Comparison of ENCODE assay signal across 8 cellular contexts in genomic region chr6:12113190-12113578, GRCh38.
DNase-seq lines count a peak whose midpoint lies in the region; ATAC-seq, FAIRE-seq and TF ChIP-seq lines count a peak whose summit lies in the region.

No MANE protein-coding gene starts in this region.

- H3K27me3 ChIP-seq in GM12878 (replicated peaks in 1 of 2; ENCODE audit: control insufficient read depth in 2 of 2, insufficient read depth in 2 of 2, low read length in 1 of 2) (no peaks in the 10 kb centered on the region), osteoblast (ENCODE audit: insufficient read depth, low read length) (no peaks in the 10 kb centered on the region)

- no peak for DNase-seq in GM18507 (ENCODE audit: extremely low spot score, insufficient read length, low read depth)
- peak; percentile 59 for DNase-seq in HTR-8/SVneo (ENCODE audit: insufficient read length, low spot score)
- DNase-seq in GM12878 (ENCODE audit: low read depth, low spot score): no peak
- peak; percentile 98 for DNase-seq in osteoblast (ENCODE audit: insufficient read length, low spot score, missing footprints)
- no peak for DNase-seq in NK-92 (lab: John Stamatoyannopoulos, UW; ENCODE audit: unreplicated experiment)
- DNase-seq in epidermal melanocyte (ENCODE audit: insufficient read length, low spot score): no peak
- DNase-seq in amygdala (lab: John Stamatoyannopoulos, UW): no peak

- SMC1A ChIA-PET in GM12878 (lab: Charles Lee; ENCODE audit: uncharacterized antibody, unreplicated experiment): interaction anchor here (0.6 to 8.3 kb wide), 10 partner anchors 8 to 99 kb away, joined by 3 to 56 read pairs (median 5); no protein-coding TSS in a partner anchor

- H3K4me3 ChIP-seq in GM12878 (peak overlapping the region; percentile 32; the same call in 1 of the 2 replicates), osteoblast (ENCODE audit: insufficient read depth, low read length) (no peak overlapping the region)

- H3K9me3 ChIP-seq in GM12878 (replicated peaks; ENCODE audit: control insufficient read depth, insufficient read depth, low read length): no peaks in the 10 kb centered on the region; the same call in 1 of the 3 replicates
- H3K9me3 ChIP-seq in osteoblast (ENCODE audit: low read depth, low read length): no peaks in the 10 kb centered on the region

- H3K4me1 ChIP-seq in GM12878 (ENCODE audit: control insufficient read depth, insufficient read depth, low read length) (peaks cover 49% of the 10 kb centered on the region), osteoblast (ENCODE audit: insufficient read depth, low read length) (peaks cover 15% of the 10 kb centered on the region)

- ATAC-seq in GM12878 (peak; percentile 60), GM18858 (IDR thresholded peaks at IDR 0.05; ENCODE audit: unreplicated experiment) (no peak)

- WGBS in GM12878 (ENCODE audit: insufficient coverage, insufficient replicate concordance, low lambda C conversion rate, missing lambda C conversion rate): 3% methylated on average over 6 of the region's 6 CpGs

- no peak for TF ChIP-seq RAD21 in GM12878 (IDR thresholded peaks at IDR 0.05; ENCODE audit: insufficient read depth, low read depth, low read length)

- H3K4me2 ChIP-seq in GM12878 (ENCODE audit: control insufficient read depth, insufficient read depth) (peak overlapping the region; percentile 68), osteoblast (ENCODE audit: insufficient read depth, low read length) (peak overlapping the region; percentile 26)

- TF ChIP-seq EP300 in GM12878 (IDR thresholded peaks at IDR 0.05; ENCODE audit: borderline replicate concordance in 1 of 2, control insufficient read depth in 1 of 2, low read depth in 2 of 2, low read length in 2 of 2): no peak

- H3K27ac ChIP-seq in GM12878 (ENCODE audit: control insufficient read depth, insufficient read depth) (peak overlapping the region; percentile 88), osteoblast (ENCODE audit: low read depth, low read length) (peak overlapping the region; percentile 44)

- H2AFZ ChIP-seq in GM12878 (ENCODE audit: control insufficient read depth, low read depth, low read length) (peak overlapping the region; percentile 41), osteoblast (ENCODE audit: low read length) (peak overlapping the region; percentile 56)

- POLR2A ChIA-PET in GM12878 (lab: Charles Lee): no interaction called here

- no TSS peak for BruUV-seq in GM12878 (replicated peaks; lab: Mats Ljungman, UMichigan)

- CTCF ChIA-PET in GM12878 (lab: Yijun Ruan, JAX): interaction anchor here (2.0 to 2.4 kb wide), 2 partner anchors 11 to 50 kb away, joined by 6 to 7 read pairs; no protein-coding TSS in a partner anchor

- peak; percentile 41; the same call in 1 of the 2 replicates for TF ChIP-seq POLR2A in GM12878 (IDR thresholded peaks at IDR 0.05; ENCODE audit: low read depth, low read length)

- intact Hi-C loops in GM12878 (cut with micrococcal nuclease; ENCODE audit: unreplicated experiment): loop anchor here (10.0 kb wide), 1 partner anchor 242 kb away; no protein-coding TSS in a partner anchor

- FAIRE-seq in GM18507 (lab: Jason Lieb, UNC) (peak; percentile 89), HTR-8/SVneo (lab: Jason Lieb, UNC) (peak; percentile 65), GM12878 (lab: Jason Lieb, UNC) (peak; percentile 83)

- in situ Hi-C loops in GM12878 (cut with MboI): no loop called here

- peak overlapping the region; percentile 65 for H3K9ac ChIP-seq in GM12878 (ENCODE audit: control insufficient read depth, insufficient read depth, low read length)

- peaks cover 37% of the 10 kb centered on the region for H3K79me2 ChIP-seq in GM12878 (ENCODE audit: control insufficient read depth, insufficient read depth, low read length)
- no peaks in the 10 kb centered on the region for H3K79me2 ChIP-seq in osteoblast (ENCODE audit: insufficient read depth, low read length)

- no peaks in the 10 kb centered on the region for H4K20me1 ChIP-seq in GM12878 (ENCODE audit: control insufficient read depth, insufficient read depth)
- H4K20me1 ChIP-seq in osteoblast (ENCODE audit: insufficient read depth, low read length): no peaks in the 10 kb centered on the region

- H3K36me3 ChIP-seq in GM12878 (ENCODE audit: control insufficient read depth in 2 of 2, insufficient read depth in 2 of 2, low read length in 1 of 2): no peaks in the 10 kb centered on the region; a peak in 1 of 4 replicates
- no peaks in the 10 kb centered on the region for H3K36me3 ChIP-seq in osteoblast (ENCODE audit: insufficient read depth, low read length)

- RAD21 ChIA-PET in GM12878 (lab: Charles Lee; ENCODE audit: unreplicated experiment): interaction anchor here (0.6 to 5.8 kb wide), 9 partner anchors 20 to 401 kb away, joined by 3 to 32 read pairs (median 4); no protein-coding TSS in a partner anchor

- TF ChIP-seq CTCF in GM12878 (IDR thresholded peaks at IDR 0.05 in 2 of 3, conservative IDR thresholded peaks at IDR 0.05 in 1 of 3; ENCODE audit: control insufficient read depth in 2 of 3, extremely low read depth in 1 of 3, insufficient read depth in 1 of 3, low read depth in 3 of 3, low read length in 3 of 3) (no peak), osteoblast (IDR thresholded peaks at IDR 0.05; ENCODE audit: extremely low read depth, low read depth, low read length) (no peak)

TF ChIP-seq in GM12878, 131 proteins besides CTCF, POLR2A, EP300 and RAD21 (continues in another document):
- TF ChIP-seq, protein P1, sequence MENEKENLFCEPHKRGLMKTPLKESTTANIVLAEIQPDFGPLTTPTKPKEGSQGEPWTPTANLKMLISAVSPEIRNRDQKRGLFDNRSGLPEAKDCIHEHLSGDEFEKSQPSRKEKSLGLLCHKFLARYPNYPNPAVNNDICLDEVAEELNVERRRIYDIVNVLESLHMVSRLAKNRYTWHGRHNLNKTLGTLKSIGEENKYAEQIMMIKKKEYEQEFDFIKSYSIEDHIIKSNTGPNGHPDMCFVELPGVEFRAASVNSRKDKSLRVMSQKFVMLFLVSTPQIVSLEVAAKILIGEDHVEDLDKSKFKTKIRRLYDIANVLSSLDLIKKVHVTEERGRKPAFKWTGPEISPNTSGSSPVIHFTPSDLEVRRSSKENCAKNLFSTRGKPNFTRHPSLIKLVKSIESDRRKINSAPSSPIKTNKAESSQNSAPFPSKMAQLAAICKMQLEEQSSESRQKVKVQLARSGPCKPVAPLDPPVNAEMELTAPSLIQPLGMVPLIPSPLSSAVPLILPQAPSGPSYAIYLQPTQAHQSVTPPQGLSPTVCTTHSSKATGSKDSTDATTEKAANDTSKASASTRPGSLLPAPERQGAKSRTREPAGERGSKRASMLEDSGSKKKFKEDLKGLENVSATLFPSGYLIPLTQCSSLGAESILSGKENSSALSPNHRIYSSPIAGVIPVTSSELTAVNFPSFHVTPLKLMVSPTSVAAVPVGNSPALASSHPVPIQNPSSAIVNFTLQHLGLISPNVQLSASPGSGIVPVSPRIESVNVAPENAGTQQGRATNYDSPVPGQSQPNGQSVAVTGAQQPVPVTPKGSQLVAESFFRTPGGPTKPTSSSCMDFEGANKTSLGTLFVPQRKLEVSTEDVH (IDR thresholded peaks at IDR 0.05; ENCODE audit: low read depth, partially characterized antibody): no peak
- TF ChIP-seq, protein P2, sequence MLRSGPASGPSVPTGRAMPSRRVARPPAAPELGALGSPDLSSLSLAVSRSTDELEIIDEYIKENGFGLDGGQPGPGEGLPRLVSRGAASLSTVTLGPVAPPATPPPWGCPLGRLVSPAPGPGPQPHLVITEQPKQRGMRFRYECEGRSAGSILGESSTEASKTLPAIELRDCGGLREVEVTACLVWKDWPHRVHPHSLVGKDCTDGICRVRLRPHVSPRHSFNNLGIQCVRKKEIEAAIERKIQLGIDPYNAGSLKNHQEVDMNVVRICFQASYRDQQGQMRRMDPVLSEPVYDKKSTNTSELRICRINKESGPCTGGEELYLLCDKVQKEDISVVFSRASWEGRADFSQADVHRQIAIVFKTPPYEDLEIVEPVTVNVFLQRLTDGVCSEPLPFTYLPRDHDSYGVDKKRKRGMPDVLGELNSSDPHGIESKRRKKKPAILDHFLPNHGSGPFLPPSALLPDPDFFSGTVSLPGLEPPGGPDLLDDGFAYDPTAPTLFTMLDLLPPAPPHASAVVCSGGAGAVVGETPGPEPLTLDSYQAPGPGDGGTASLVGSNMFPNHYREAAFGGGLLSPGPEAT (IDR thresholded peaks at IDR 0.05; ENCODE audit: low read depth): no peak
- TF ChIP-seq ATF7 (IDR thresholded peaks at IDR 0.05; ENCODE audit: low read depth) (no peak), HDAC6 (IDR thresholded peaks at IDR 0.05; ENCODE audit: unreplicated experiment) (no peak), TBL1XR1 (IDR thresholded peaks at IDR 0.05; ENCODE audit: low read depth, low read length) (no peak), DPF2 (IDR thresholded peaks at IDR 0.05) (no peak), RFX5 (IDR thresholded peaks at IDR 0.05; ENCODE audit: low read depth, low read length) (no peak), IKZF2 (IDR thresholded peaks at IDR 0.05) (peak in 1 of 2 experiments; percentile 37; a peak in 2 of 4 replicates), YY1 (IDR thresholded peaks at IDR 0.05; ENCODE audit: low read depth, low read length) (peak; percentile 8; the same call in 1 of the 2 replicates), ZNF207 (IDR thresholded peaks at IDR 0.05; ENCODE audit: borderline replicate concordance) (no peak), IKZF1 (conservative IDR thresholded peaks at IDR 0.05) (0 out of 2 replicates have a peak, but pooled peaks have one; percentile 26)
- TF ChIP-seq, protein P3, sequence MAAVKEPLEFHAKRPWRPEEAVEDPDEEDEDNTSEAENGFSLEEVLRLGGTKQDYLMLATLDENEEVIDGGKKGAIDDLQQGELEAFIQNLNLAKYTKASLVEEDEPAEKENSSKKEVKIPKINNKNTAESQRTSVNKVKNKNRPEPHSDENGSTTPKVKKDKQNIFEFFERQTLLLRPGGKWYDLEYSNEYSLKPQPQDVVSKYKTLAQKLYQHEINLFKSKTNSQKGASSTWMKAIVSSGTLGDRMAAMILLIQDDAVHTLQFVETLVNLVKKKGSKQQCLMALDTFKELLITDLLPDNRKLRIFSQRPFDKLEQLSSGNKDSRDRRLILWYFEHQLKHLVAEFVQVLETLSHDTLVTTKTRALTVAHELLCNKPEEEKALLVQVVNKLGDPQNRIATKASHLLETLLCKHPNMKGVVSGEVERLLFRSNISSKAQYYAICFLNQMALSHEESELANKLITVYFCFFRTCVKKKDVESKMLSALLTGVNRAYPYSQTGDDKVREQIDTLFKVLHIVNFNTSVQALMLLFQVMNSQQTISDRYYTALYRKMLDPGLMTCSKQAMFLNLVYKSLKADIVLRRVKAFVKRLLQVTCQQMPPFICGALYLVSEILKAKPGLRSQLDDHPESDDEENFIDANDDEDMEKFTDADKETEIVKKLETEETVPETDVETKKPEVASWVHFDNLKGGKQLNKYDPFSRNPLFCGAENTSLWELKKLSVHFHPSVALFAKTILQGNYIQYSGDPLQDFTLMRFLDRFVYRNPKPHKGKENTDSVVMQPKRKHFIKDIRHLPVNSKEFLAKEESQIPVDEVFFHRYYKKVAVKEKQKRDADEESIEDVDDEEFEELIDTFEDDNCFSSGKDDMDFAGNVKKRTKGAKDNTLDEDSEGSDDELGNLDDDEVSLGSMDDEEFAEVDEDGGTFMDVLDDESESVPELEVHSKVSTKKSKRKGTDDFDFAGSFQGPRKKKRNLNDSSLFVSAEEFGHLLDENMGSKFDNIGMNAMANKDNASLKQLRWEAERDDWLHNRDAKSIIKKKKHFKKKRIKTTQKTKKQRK (IDR thresholded peaks at IDR 0.05; ENCODE audit: low read depth, low read length): no peak

Comparison
In these comparisons a context has a peak if more than half of its experiments do, and no peak if none do; other contexts are left out.
1. DNase-seq: peak in HTR-8/SVneo (single experiment) and osteoblast (single experiment); none in GM18507 (single experiment), GM12878 (single experiment), NK-92 (single experiment), epidermal melanocyte (single experiment) and amygdala (0 of 56).